In genomic region chr12:569803-570236, GRCh38 we compare ENCODE assay signal across 8 cellular contexts.
DNase-seq lines count a peak whose midpoint lies in the region; ATAC-seq lines count a peak whose summit lies in the region.

No MANE protein-coding gene starts in this region.

- H3K4me3 ChIP-seq in mesenchymal stem cell (ENCODE audit: insufficient read depth in 1 of 2, low read depth in 1 of 2, low read length in 2 of 2), result peak overlapping the region; percentile 57 to 81

- peak overlapping the region; percentile 86 for H4K8ac ChIP-seq in mesenchymal stem cell (ENCODE audit: low read length)

- H3K27me3 Mint-ChIP-seq in effector memory CD8-positive, alpha-beta T cell, result no peaks in the 10 kb centered on the region

- H3K9me3 Mint-ChIP-seq in effector memory CD8-positive, alpha-beta T cell, result no peaks in the 10 kb centered on the region

- peak; percentile 82 for ATAC-seq in HG03108 (IDR thresholded peaks at IDR 0.05; ENCODE audit: unreplicated experiment)
- ATAC-seq in effector memory CD8-positive, alpha-beta T cell (replicated peaks), result peak; percentile 99
- ATAC-seq in GM19351 (IDR thresholded peaks at IDR 0.05; ENCODE audit: unreplicated experiment), result no peak

- peak overlapping the region; percentile 63 for H3K27ac ChIP-seq in mesenchymal stem cell (ENCODE audit: low read length, poor library complexity, severe bottlenecking)

- H2BK120ac ChIP-seq in mesenchymal stem cell (ENCODE audit: low read depth, low read length), result no peak overlapping the region

- peak overlapping the region; percentile 34 to 70 for H3K18ac ChIP-seq in mesenchymal stem cell (ENCODE audit: low read depth in 1 of 2, low read length in 2 of 2)

- peaks cover 0 to 2% of the 10 kb centered on the region in 2 experiments for H3K27me3 ChIP-seq in mesenchymal stem cell (ENCODE audit: control insufficient read depth in 1 of 2, insufficient read depth in 1 of 2, low read length in 2 of 2)

- peaks cover 20% of the 10 kb centered on the region for H3K4me1 ChIP-seq in mesenchymal stem cell (ENCODE audit: control insufficient read depth, insufficient read depth, low read depth, low read length)

- no peak overlapping the region for H2AK5ac ChIP-seq in mesenchymal stem cell (ENCODE audit: low read length, severe bottlenecking)

- peak overlapping the region; percentile 91 for H3K4me2 ChIP-seq in mesenchymal stem cell (ENCODE audit: low read length, poor library complexity, severe bottlenecking)

- no peak overlapping the region for H2BK15ac ChIP-seq in mesenchymal stem cell (ENCODE audit: low read depth, poor library complexity, severe bottlenecking)

- no peak overlapping the region for H2BK5ac ChIP-seq in mesenchymal stem cell (ENCODE audit: low read depth, low read length, poor library complexity, severe bottlenecking)

- WGBS in mesenchymal stem cell, result under 1% methylated on average over 38 of the region's 39 CpGs

- peak overlapping the region; percentile 23 to 74 for H3K27ac Mint-ChIP-seq in effector memory CD8-positive, alpha-beta T cell

- H3K9me3 ChIP-seq in mesenchymal stem cell (ENCODE audit: control insufficient read depth, low read length), result no peaks in the 10 kb centered on the region

- H3K36me3 Mint-ChIP-seq in effector memory CD8-positive, alpha-beta T cell (ENCODE audit: insufficient read depth), result no peaks in the 10 kb centered on the region

- peak overlapping the region; percentile 57 for H2AFZ ChIP-seq in mesenchymal stem cell (ENCODE audit: low read depth, low read length)

- H3K36me3 ChIP-seq in mesenchymal stem cell (ENCODE audit: control insufficient read depth in 1 of 2, insufficient read depth in 2 of 2, low read depth in 1 of 2, low read length in 2 of 2), result no peaks in the 10 kb centered on the region

- peak overlapping the region; percentile 79 to 80 for H3K4me3 Mint-ChIP-seq in effector memory CD8-positive, alpha-beta T cell

- peak overlapping the region in 1 of 2 experiments; percentile 44 for H3K4ac ChIP-seq in mesenchymal stem cell (ENCODE audit: low read depth in 1 of 2, low read length in 2 of 2)

- H3K79me1 ChIP-seq in mesenchymal stem cell (replicated peaks; ENCODE audit: low read length, poor library complexity, severe bottlenecking), result peaks cover 2% of the 10 kb centered on the region

- no peak overlapping the region for H4K91ac ChIP-seq in mesenchymal stem cell (ENCODE audit: low read length)

- DNase-seq in GDM1 (lab: John Stamatoyannopoulos, UW) (peak; percentile 72), NCI-H82 treated with DMSO at 0.1 percent for 48 hours (lab: John Stamatoyannopoulos, UW; ENCODE audit: unreplicated experiment) (peak; percentile 30), mesenchymal stem cell (peak; percentile 85)
- DNase-seq in activated CD8-positive, alpha-beta memory T cell treated with anti-CD3 and anti-CD28 coated beads for 48 hours (ENCODE audit: low read depth in 2 of 3, low spot score in 2 of 3), result peak; percentile 67 to 94 (median 76)
- peak; percentile 82 to 85 (median 84) for DNase-seq in effector memory CD8-positive, alpha-beta T cell
- DNase-seq in stimulated activated CD8-positive, alpha-beta memory T cell treated with anti-CD3 and anti-CD28 coated beads, Interleukin-12 subunit alpha, Interleukin-12 subunit beta, amount 100 ng/mL, for 1 hour (ENCODE audit: low read depth), result peak; percentile 80

- peak overlapping the region; percentile 91 for H3K9ac ChIP-seq in mesenchymal stem cell (ENCODE audit: low read length)

- no peak overlapping the region for H3K14ac ChIP-seq in mesenchymal stem cell (ENCODE audit: low read length in 2 of 2)

- peaks cover 36 to 43% of the 10 kb centered on the region in 2 donors for H3K4me1 Mint-ChIP-seq in effector memory CD8-positive, alpha-beta T cell (ENCODE audit: low read depth in 2 of 2)

- no peak overlapping the region for H3K23ac ChIP-seq in mesenchymal stem cell (ENCODE audit: low read length in 2 of 2)

- H2BK12ac ChIP-seq in mesenchymal stem cell (ENCODE audit: low read length in 2 of 2), result peak overlapping the region in 1 of 2 experiments; percentile 6

Comparison
In these comparisons a context has a peak if more than half of its experiments do, and no peak if none do; other contexts are left out.
1. DNase-seq: peak in every context shown above with its lines; median percentile 85 in mesenchymal stem cell; 84 in effector memory CD8-positive, alpha-beta T cell; 80 in stimulated activated CD8-positive, alpha-beta memory T cell treated with anti-CD3 and anti-CD28 coated beads, Interleukin-12 subunit alpha, Interleukin-12 subunit beta, amount 100 ng/mL, for 1 hour; 76 in activated CD8-positive, alpha-beta memory T cell treated with anti-CD3 and anti-CD28 coated beads for 48 hours; 72 in GDM1; 30 in NCI-H82 treated with DMSO at 0.1 percent for 48 hours.